ENCODE assay signal across 14 cellular contexts in the genomic region with DNA sequence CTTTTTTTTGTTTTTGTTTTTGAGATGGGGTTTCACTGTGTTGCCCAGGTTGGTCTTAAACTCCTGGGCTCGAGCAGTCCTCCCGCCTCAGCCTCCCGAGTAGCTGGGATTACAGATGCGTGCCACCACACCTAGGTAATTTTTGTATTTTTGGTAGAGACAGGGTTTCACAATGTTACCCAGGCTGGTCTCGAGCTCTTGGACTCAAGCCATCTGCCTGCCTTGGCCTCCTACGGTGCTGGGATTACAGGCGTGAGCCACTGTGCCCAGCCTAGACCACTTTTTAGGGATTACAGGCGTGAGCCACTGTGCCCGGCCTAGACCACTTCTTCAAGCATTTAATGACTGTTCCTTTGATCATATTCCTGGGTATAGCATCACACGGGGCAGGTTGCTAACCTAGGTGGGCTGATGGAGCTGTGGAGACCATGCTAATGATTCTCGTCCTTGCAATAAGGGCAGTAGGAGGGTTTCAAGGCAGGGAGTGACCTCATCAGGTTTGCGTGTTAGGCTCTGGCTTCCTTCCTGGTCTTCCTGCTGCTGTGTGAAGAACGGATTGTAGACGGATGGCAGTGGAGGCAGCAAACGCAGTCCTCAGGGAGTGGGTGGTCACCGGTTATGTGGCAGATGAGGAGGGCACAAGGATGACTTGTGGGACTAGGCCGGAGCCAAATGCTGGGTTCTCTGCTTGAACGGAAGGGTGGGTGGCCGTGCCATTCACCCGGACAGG. TPM values are rescaled to one million over a fixed set of nuclear protein-coding genes. Genes with fewer than 3 reads are reported as not detected.
A peak's percentile ranks its signal among the peaks of the same experiment; 100 is the strongest.
DNase-seq lines count a peak whose midpoint lies in the region; ATAC-seq and TF ChIP-seq lines count a peak whose summit lies in the region.
"Had no signal": no experiment of that assay in that cellular context is flagged by ENCODE, and none has a peak within 500 bp of the region (broad histone marks: within the 10 kb centered on the region; RNA-seq: fewer than 3 reads in every experiment).

No MANE protein-coding gene starts in this region.

- peaks cover 43% of the 10 kb centered on the region for H3K4me1 Mint-ChIP-seq in GM23338
- peaks cover 36% of the 10 kb centered on the region for H3K4me1 Mint-ChIP-seq in endothelial cell (ENCODE audit: unreplicated experiment)
- H3K4me1 Mint-ChIP-seq in osteocyte (ENCODE audit: unreplicated experiment) = peaks cover 28% of the 10 kb centered on the region
- H3K4me1 Mint-ChIP-seq in type B pancreatic cell (ENCODE audit: unreplicated experiment) = peaks cover 35% of the 10 kb centered on the region

- peaks cover 28% of the 10 kb centered on the region for H3K4me1 ChIP-seq in GM23338 (ENCODE audit: insufficient read depth)

- DNase-seq in GM23338 (ENCODE audit: low spot score) = no peak
- DNase-seq in endothelial cell (ENCODE audit: low spot score) = no peak
- no peak for DNase-seq in osteocyte (ENCODE audit: extremely low spot score, unreplicated experiment)
- no peak for DNase-seq in type B pancreatic cell (ENCODE audit: extremely low spot score, unreplicated experiment)
- no peak for DNase-seq in iPS-NIHi11 (ENCODE audit: low spot score)
- DNase-seq in GM20000 (ENCODE audit: low spot score) = no peak
- DNase-seq: activated effector memory CD4-positive, alpha-beta T cell treated with anti-CD3 and anti-CD28 coated beads, Interleukin-2, amount 50 U/mL, for 16 hours; DMS153; effector CD8-positive, alpha-beta T cell; NCI-H1417; stimulated activated naive CD4-positive, alpha-beta T cell had no signal

- peaks cover 62% of the 10 kb centered on the region for H4K20me1 ChIP-seq in GM23338 (replicated peaks; ENCODE audit: insufficient read depth)

- no peaks in the 10 kb centered on the region for H3K36me3 ChIP-seq in GM23338 (ENCODE audit: insufficient read depth)
- H3K36me3 ChIP-seq: HAP-1 had no signal

- H3K27me3 Mint-ChIP-seq in GM23338 (ENCODE audit: insufficient read depth, low read depth, poor library complexity) (peaks cover 4% of the 10 kb centered on the region), endothelial cell (ENCODE audit: unreplicated experiment) (peaks cover 1% of the 10 kb centered on the region), osteocyte (ENCODE audit: unreplicated experiment) (no peaks in the 10 kb centered on the region), type B pancreatic cell (no peaks in the 10 kb centered on the region)

- H3F3A ChIP-seq in GM23338 (replicated peaks; ENCODE audit: low read depth) = no peaks in the 10 kb centered on the region; the same call in 1 of the 2 replicates

- no peak overlapping the region; the same call in 2 of the 3 replicates for H3K4me3 Mint-ChIP-seq in GM23338
- H3K4me3 Mint-ChIP-seq in endothelial cell (ENCODE audit: unreplicated experiment) = peak overlapping the region; percentile 5
- no peak overlapping the region for H3K4me3 Mint-ChIP-seq in osteocyte (ENCODE audit: unreplicated experiment)
- H3K4me3 Mint-ChIP-seq in type B pancreatic cell = no peak overlapping the region

- peaks cover 100% of the 10 kb centered on the region for H3K79me2 ChIP-seq in GM23338 (replicated peaks; ENCODE audit: insufficient read depth)

- 0 out of 2 replicates have a peak overlapping the region, but pooled peaks have one; percentile 43 for H3K27ac Mint-ChIP-seq in GM23338
- peak overlapping the region; percentile 95 for H3K27ac Mint-ChIP-seq in endothelial cell (ENCODE audit: unreplicated experiment)
- H3K27ac Mint-ChIP-seq in osteocyte (ENCODE audit: unreplicated experiment) = peak overlapping the region; percentile 36
- H3K27ac Mint-ChIP-seq in type B pancreatic cell = no peak overlapping the region

- H3K36me3 Mint-ChIP-seq in GM23338 (ENCODE audit: low read depth) = no peaks in the 10 kb centered on the region
- H3K36me3 Mint-ChIP-seq in endothelial cell (ENCODE audit: low read depth, unreplicated experiment) = no peaks in the 10 kb centered on the region
- peaks cover 1% of the 10 kb centered on the region for H3K36me3 Mint-ChIP-seq in osteocyte (ENCODE audit: unreplicated experiment)
- H3K36me3 Mint-ChIP-seq in type B pancreatic cell = peaks cover 16% of the 10 kb centered on the region

- H3K27me3 ChIP-seq in GM23338 (ENCODE audit: insufficient read depth) = no peaks in the 10 kb centered on the region

- no peaks in the 10 kb centered on the region for H3K9me3 Mint-ChIP-seq in GM23338
- no peaks in the 10 kb centered on the region for H3K9me3 Mint-ChIP-seq in endothelial cell (ENCODE audit: unreplicated experiment)
- no peaks in the 10 kb centered on the region for H3K9me3 Mint-ChIP-seq in osteocyte (ENCODE audit: unreplicated experiment)
- no peaks in the 10 kb centered on the region for H3K9me3 Mint-ChIP-seq in type B pancreatic cell

- TF ChIP-seq CTCF in GM23338 (conservative IDR thresholded peaks at IDR 0.05; ENCODE audit: low read depth in 2 of 2) (no peak), endothelial cell (IDR thresholded peaks at IDR 0.05; ENCODE audit: unreplicated experiment) (no peak), osteocyte (IDR thresholded peaks at IDR 0.05) (no peak), type B pancreatic cell (conservative IDR thresholded peaks at IDR 0.05) (no peak), GM20000 (IDR thresholded peaks at IDR 0.05; ENCODE audit: extremely low read depth, missing control alignments) (no peak)

- no peaks in the 10 kb centered on the region for H3K9me2 ChIP-seq in GM23338 (ENCODE audit: insufficient read depth)

- no peak overlapping the region for H3K4me2 ChIP-seq in GM23338

- no peak overlapping the region for H2AFZ ChIP-seq in GM23338

- ATAC-seq in GM23338 = peak; percentile 43

- no peak overlapping the region for H3K4me3 ChIP-seq in GM23338
- H3K4me3 ChIP-seq: HAP-1 had no signal

- H3K27ac ChIP-seq in GM23338 (ENCODE audit: low read depth) = peak overlapping the region; percentile 66; the same call in 1 of the 2 replicates
- H3K27ac ChIP-seq: HL-60, VCaP had no signal

RNA-seq across cellular contexts. Expression of a gene that starts 13.8 kb away (rescaled TPM):
- 160 and 177 TPM in 2 replicates for total RNA-seq in GM23338 (2014; rRNA removed; shearing (Covaris generic))
- 162 and 166 TPM in 2 replicates for polyA plus RNA-seq in GM23338 (2016; fragmentation: Nextera tagmentation; extraction: Ambion mirVana)
- total RNA-seq in endothelial cell (ENCODE audit: unreplicated experiment) (120 TPM), osteocyte (88.6 and 93.3 TPM in 2 replicates), type B pancreatic cell (ENCODE audit: low replicate concordance) (99.8 and 111 TPM in 2 replicates)

RNA-seq across cellular contexts. Expression of a gene that starts 27.1 kb away (rescaled TPM):
- 33.9 and 63.8 TPM in 2 replicates for total RNA-seq in GM23338 (2014; rRNA removed; shearing (Covaris generic))
- 33.5 and 36.6 TPM in 2 replicates for polyA plus RNA-seq in GM23338 (2016; fragmentation: Nextera tagmentation; extraction: Ambion mirVana)
- total RNA-seq in endothelial cell (ENCODE audit: unreplicated experiment) (20.3 TPM), osteocyte (28.7 and 30.2 TPM in 2 replicates), type B pancreatic cell (ENCODE audit: low replicate concordance) (46.4 and 96.6 TPM in 2 replicates)

RNA-seq across cellular contexts. Expression of a gene that starts 42.3 kb away (rescaled TPM):
- 50.3 and 58.5 TPM in 2 replicates for total RNA-seq in GM23338 (2014; rRNA removed; shearing (Covaris generic))
- polyA plus RNA-seq in GM23338 (2016; fragmentation: Nextera tagmentation; extraction: Ambion mirVana) = 25.8 and 41.7 TPM in 2 replicates
- total RNA-seq in endothelial cell (ENCODE audit: unreplicated experiment) (25.6 TPM), osteocyte (30.3 and 31.4 TPM in 2 replicates), type B pancreatic cell (ENCODE audit: low replicate concordance) (41.7 and 45.3 TPM in 2 replicates)

RNA-seq across cellular contexts. Expression of a gene that starts 53.9 kb away (rescaled TPM):
- total RNA-seq in GM23338 (2014; rRNA removed; shearing (Covaris generic)) = 53.7 and 68.8 TPM in 2 replicates
- polyA plus RNA-seq in GM23338 (2016; fragmentation: Nextera tagmentation; extraction: Ambion mirVana) = 44.5 and 48.8 TPM in 2 replicates
- 32.2 TPM for total RNA-seq in endothelial cell (ENCODE audit: unreplicated experiment)
- 37.3 and 39.5 TPM in 2 replicates for total RNA-seq in osteocyte
- total RNA-seq in type B pancreatic cell (ENCODE audit: low replicate concordance) = 33.8 and 45.8 TPM in 2 replicates
